Comparison of ENCODE assay signal across 25 cellular contexts in the genomic region with DNA sequence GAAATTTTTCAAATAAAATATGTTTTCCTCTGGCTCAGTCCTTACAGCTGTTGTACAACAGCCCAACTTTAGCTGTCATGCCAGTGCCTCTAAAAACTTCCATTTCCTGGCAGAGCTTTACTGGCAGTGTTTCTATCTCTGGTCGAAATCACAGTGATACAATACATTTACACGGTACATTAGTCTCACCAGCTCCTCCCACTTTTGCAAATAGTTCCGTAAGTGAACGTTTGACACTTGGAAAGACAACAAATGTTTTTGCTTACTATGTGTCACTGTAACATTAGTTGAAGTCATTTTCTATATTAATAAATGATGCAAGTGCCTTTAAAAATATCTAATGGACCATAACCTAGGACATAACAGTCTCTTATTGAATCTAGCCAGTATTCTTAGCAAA. TPM values are rescaled to one million over a fixed set of nuclear protein-coding genes. Genes with fewer than 3 reads are reported as not detected.
A peak's percentile ranks its signal among the peaks of the same experiment; 100 is the strongest.
DNase-seq lines count a peak whose midpoint lies in the region; ATAC-seq and TF ChIP-seq lines count a peak whose summit lies in the region.
"Had no signal": no experiment of that assay in that cellular context is flagged by ENCODE, and none has a peak within 500 bp of the region (broad histone marks: within the 10 kb centered on the region; RNA-seq: fewer than 3 reads in every experiment).

No MANE protein-coding gene starts in this region.

- H3K4me3 Mint-ChIP-seq in MCF 10A (ENCODE audit: unreplicated experiment) (no peak overlapping the region), T-cell (no peak overlapping the region)
- H3K4me3 Mint-ChIP-seq: activated CD4-positive, alpha-beta T cell treated with anti-CD3 and anti-CD28 coated beads for 36 hours; activated T-cell treated with anti-CD3 and anti-CD28 coated beads, Interleukin-2, amount 50 U/mL, for 4 hours had no signal

- peak; percentile 14 for DNase-seq in NCI-H1105 (lab: John Stamatoyannopoulos, UW)
- no peak for DNase-seq in heart left ventricle
- peak; percentile 37 for DNase-seq in pulmonary artery endothelial cell (ENCODE audit: low read depth, low spot score)
- DNase-seq in lower leg skin (ENCODE audit: low spot score in 2 of 2): no peak
- no peak for DNase-seq in MCF 10A (ENCODE audit: unreplicated experiment)
- DNase-seq in stimulated activated naive CD4-positive, alpha-beta T cell (lab: John Stamatoyannopoulos, UW): no peak
- no peak for DNase-seq in T-cell
- DNase-seq: activated CD4-positive, alpha-beta T cell treated with anti-CD3 and anti-CD28 coated beads for 36 hours; activated naive CD4-positive, alpha-beta T cell treated with Interleukin-2 at 50 U/mL for 16 hours; activated T-cell treated with anti-CD3 and anti-CD28 coated beads, Interleukin-2, amount 50 U/mL, for 4 hours; adrenal gland; Calu3; cortex of kidney; glutamatergic neuron; kidney glomerular epithelial cell; NCI-H2029; NCI-H345; PC-3; SIG-M5; stimulated activated CD4-positive, alpha-beta T cell treated with anti-CD3 and anti-CD28 coated beads, Interleukin-4, amount 100 ng/mL, for 24 hours; stimulated activated naive CD4-positive, alpha-beta T cell treated with Interleukin-2 at 50 U/mL for 16 hours; thyroid gland had no signal

- no peaks in the 10 kb centered on the region for H3K9me3 ChIP-seq in heart left ventricle
- H3K9me3 ChIP-seq: adrenal gland, breast epithelium, thyroid gland had no signal

- H3K36me3 Mint-ChIP-seq in MCF 10A (ENCODE audit: insufficient read depth, unreplicated experiment): peaks cover 7% of the 10 kb centered on the region
- peaks cover 45% of the 10 kb centered on the region for H3K36me3 Mint-ChIP-seq in T-cell

- H3K9me3 Mint-ChIP-seq in MCF 10A (ENCODE audit: unreplicated experiment) (no peaks in the 10 kb centered on the region), T-cell (no peaks in the 10 kb centered on the region)
- H3K9me3 Mint-ChIP-seq: activated T-cell treated with anti-CD3 and anti-CD28 coated beads, Interleukin-2, amount 50 U/mL, for 4 hours had no signal

- intact Hi-C loops in heart left ventricle (cut with DNase I): loop anchor here in 1 of 10 donors (10.0 kb wide), 1 partner anchor 425 kb away; no protein-coding TSS in a partner anchor
- intact Hi-C loops in lower leg skin (cut with DNase I; ENCODE audit: low total_unique reads): no loop called here
- intact Hi-C loops in MCF 10A (cut with micrococcal nuclease): no loop called here

- 2 to 20% (median 5%) methylated on average over 4 of the region's 4 CpGs for WGBS in heart left ventricle, 4 donors
- WGBS in lower leg skin, 2 donors: 26 to 35% methylated on average over 4 of the region's 4 CpGs

- TF ChIP-seq POLR2A in heart left ventricle (IDR thresholded peaks at IDR 0.05) (no peak), lower leg skin (IDR thresholded peaks at IDR 0.05) (no peak)

- peak; percentile 54 for ATAC-seq in SK-N-SH treated with all-trans-retinoic acid at 6 μM for 48 hours
- peak; percentile 55 to 86 (median 79) for ATAC-seq in heart left ventricle
- ATAC-seq in T-cell (replicated peaks in 1 of 4): no peak
- ATAC-seq: activated CD4-positive, alpha-beta T cell treated with anti-CD3 and anti-CD28 coated beads for 36 hours; activated T-cell treated with anti-CD3 and anti-CD28 coated beads, Interleukin-2, amount 50 U/mL, for 4 hours; GM12878; PC-3 had no signal

- H3K27me3 Mint-ChIP-seq in MCF 10A (ENCODE audit: insufficient read depth, unreplicated experiment) (no peaks in the 10 kb centered on the region), T-cell (no peaks in the 10 kb centered on the region)
- H3K27me3 Mint-ChIP-seq: activated CD4-positive, alpha-beta T cell treated with anti-CD3 and anti-CD28 coated beads for 36 hours had no signal

- TF ChIP-seq CTCF in heart left ventricle (IDR thresholded peaks at IDR 0.05): no peak
- no peak for TF ChIP-seq CTCF in lower leg skin (IDR thresholded peaks at IDR 0.05)
- no peak for TF ChIP-seq CTCF in MCF 10A (IDR thresholded peaks at IDR 0.05; ENCODE audit: unreplicated experiment)

- peaks cover 0 to 34% (median 19%) of the 10 kb centered on the region in 12 donors for H3K4me1 ChIP-seq in heart left ventricle
- H3K4me1 ChIP-seq: breast epithelium had no signal

- H3K27ac ChIP-seq in heart left ventricle: peak overlapping the region; percentile 33 to 74 (median 58)
- H3K27ac ChIP-seq: breast epithelium, thyroid gland had no signal

- H3K27me3 ChIP-seq in heart left ventricle: no peaks in the 10 kb centered on the region
- H3K27me3 ChIP-seq: adrenal gland, breast epithelium, thyroid gland had no signal

- H3K4me1 Mint-ChIP-seq in MCF 10A (ENCODE audit: insufficient read depth, unreplicated experiment) (peaks cover 6% of the 10 kb centered on the region), T-cell (no peaks in the 10 kb centered on the region)
- H3K4me1 Mint-ChIP-seq: activated CD4-positive, alpha-beta T cell treated with anti-CD3 and anti-CD28 coated beads for 36 hours had no signal

- CTCF ChIA-PET in MCF 10A (lab: Yijun Ruan, JAX) (interaction anchor here (0.8 kb wide), 1 partner anchor 33 kb away, joined by 3 read pairs; no protein-coding TSS in a partner anchor), T-cell (lab: Charles Lee) (no interaction called here)

- no peak overlapping the region for H3K27ac Mint-ChIP-seq in MCF 10A (ENCODE audit: low read depth, unreplicated experiment)
- H3K27ac Mint-ChIP-seq in T-cell: no peak overlapping the region
- H3K27ac Mint-ChIP-seq: activated CD4-positive, alpha-beta T cell treated with anti-CD3 and anti-CD28 coated beads for 36 hours had no signal

- H3K4me3 ChIP-seq in heart left ventricle (no peak overlapping the region), lower leg skin (ENCODE audit: low read depth, poor library complexity, severe bottlenecking) (no peak overlapping the region)
- H3K4me3 ChIP-seq: adrenal gland, breast epithelium, GM12878, thyroid gland had no signal

- no TSS peak for BruUV-seq in MCF 10A (replicated peaks; lab: Mats Ljungman, UMichigan)

- POLR2A ChIA-PET in MCF 10A (lab: Yijun Ruan, JAX) (interaction anchor here (1.1 kb wide), 1 partner anchor 20 kb away, joined by 4 read pairs; no protein-coding TSS in a partner anchor), T-cell (lab: Charles Lee) (interaction anchor here in 1 of 2 donors (0.6 kb wide), 1 partner anchor 79 kb away, joined by 17 read pairs; no protein-coding TSS in a partner anchor)

- peaks cover 0 to 54% (median 34%) of the 10 kb centered on the region in 9 donors for H3K36me3 ChIP-seq in heart left ventricle
- H3K36me3 ChIP-seq: breast epithelium had no signal

TF ChIP-seq in SK-N-SH treated with all-trans-retinoic acid at 6 μM for 48 hours, 23 proteins besides CTCF, POLR2A, EP300 and RAD21 (continues in another document):
- TF ChIP-seq, protein P1, sequence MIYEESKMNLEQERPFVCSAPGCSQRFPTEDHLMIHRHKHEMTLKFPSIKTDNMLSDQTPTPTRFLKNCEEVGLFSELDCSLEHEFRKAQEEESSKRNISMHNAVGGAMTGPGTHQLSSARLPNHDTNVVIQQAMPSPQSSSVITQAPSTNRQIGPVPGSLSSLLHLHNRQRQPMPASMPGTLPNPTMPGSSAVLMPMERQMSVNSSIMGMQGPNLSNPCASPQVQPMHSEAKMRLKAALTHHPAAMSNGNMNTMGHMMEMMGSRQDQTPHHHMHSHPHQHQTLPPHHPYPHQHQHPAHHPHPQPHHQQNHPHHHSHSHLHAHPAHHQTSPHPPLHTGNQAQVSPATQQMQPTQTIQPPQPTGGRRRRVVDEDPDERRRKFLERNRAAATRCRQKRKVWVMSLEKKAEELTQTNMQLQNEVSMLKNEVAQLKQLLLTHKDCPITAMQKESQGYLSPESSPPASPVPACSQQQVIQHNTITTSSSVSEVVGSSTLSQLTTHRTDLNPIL (CRISPR knock-in tag; IDR thresholded peaks at IDR 0.05; ENCODE audit: low read depth): no peak

RNA-seq across cellular contexts. Expression of a gene that starts 29.8 kb away (rescaled TPM):
- total RNA-seq in heart left ventricle: 100 to 1,000 TPM in 8 of 9 donors, 10 to 100 TPM in 1; 96.2 to 241 (median 117) TPM
- 100 to 1,000 TPM in 1 of 2 donors, 10 to 100 TPM in 1; 42.5 to 157 TPM for polyA plus RNA-seq in heart left ventricle
- 116 and 131 TPM in 2 replicates for total RNA-seq in pulmonary artery endothelial cell
- 10 to 100 TPM; 53.3 to 81.7 (median 75.9) TPM for total RNA-seq in lower leg skin
- total RNA-seq in MCF 10A (2022): 61.5 and 73.4 TPM in 2 replicates
- 10 to 100 TPM; 12.5 to 17.5 (median 15.9) TPM for total RNA-seq in T-cell

RNA-seq across cellular contexts. Expression of a gene that starts 46.1 kb away (rescaled TPM):
- total RNA-seq in heart left ventricle (10 to 100 TPM in 3 of 9 donors, 1 to 10 TPM in 6; 5.3 to 11.7 (median 8.9) TPM), pulmonary artery endothelial cell (5.7 and 8.6 TPM in 2 replicates), lower leg skin (10 to 100 TPM in 2 of 4 donors, 1 to 10 TPM in 2; 6.6 to 14.5 (median 9.4) TPM), MCF 10A (2022) (14.5 and 16.3 TPM in 2 replicates), T-cell (10 to 100 TPM in 4 of 5 donors, 1 to 10 TPM in 1; 9.4 to 14.7 (median 10.8) TPM)
- 1 to 10 TPM; 4.5 to 5.9 TPM for polyA plus RNA-seq in heart left ventricle

RNA-seq across cellular contexts. Expression of a gene that starts 46.1 kb away (rescaled TPM):
- 10 to 100 TPM; 30.3 to 61.6 (median 53.8) TPM for total RNA-seq in heart left ventricle
- 10 to 100 TPM in 1 of 2 donors, 1 to 10 TPM in 1; 9.4 to 25.0 TPM for polyA plus RNA-seq in heart left ventricle
- 49.7 and 65.3 TPM in 2 replicates for total RNA-seq in pulmonary artery endothelial cell
- 10 to 100 TPM; 34.4 to 50.6 (median 43.4) TPM for total RNA-seq in lower leg skin
- 40.3 and 40.9 TPM in 2 replicates for total RNA-seq in MCF 10A (2022)
- 10 to 100 TPM; 37.3 to 83.8 (median 55.4) TPM for total RNA-seq in T-cell

RNA-seq across cellular contexts. Expression of a gene that starts 50.8 kb away (rescaled TPM):
- total RNA-seq in heart left ventricle (1 to 10 TPM in 3 of 9 donors, under 1 TPM in 6; 0.19 to 1.8 (median 0.45) TPM), pulmonary artery endothelial cell (3.0 and 3.4 TPM in 2 replicates), lower leg skin (under 1 TPM in 3 of 4 donors, not detected in 1; 0.17 to 0.44 (median 0.29) TPM), MCF 10A (2022) (0.21 and 0.52 TPM in 2 replicates), T-cell (1 to 10 TPM in 1 of 5 donors, under 1 TPM in 2, not detected in 2; 0.10 to 1.1 (median 0.60) TPM)
- under 1 TPM; 0.21 to 0.30 TPM for polyA plus RNA-seq in heart left ventricle
- total RNA-seq: PC-3 had no signal

Comparison
In these comparisons a context has a peak if more than half of its experiments do, and no peak if none do; other contexts are left out.
1. DNase-seq: peak in NCI-H1105 (single experiment) and pulmonary artery endothelial cell (single experiment); none in heart left ventricle (0 of 5), lower leg skin (0 of 2), MCF 10A (single experiment), stimulated activated naive CD4-positive, alpha-beta T cell (0 of 6) and T-cell (0 of 34).
2. ATAC-seq: peak in SK-N-SH treated with all-trans-retinoic acid at 6 μM for 48 hours (single experiment) and heart left ventricle (4 of 4); none in T-cell (0 of 4).